ENCODE assay signal across 13 cellular contexts in genomic region chr16:89261691-89262563, GRCh38. TPM values are rescaled to one million over a fixed set of nuclear protein-coding genes. Genes with fewer than 3 reads are reported as not detected.
A peak's percentile ranks its signal among the peaks of the same experiment; 100 is the strongest.
DNase-seq lines count a peak whose midpoint lies in the region; ATAC-seq and TF ChIP-seq lines count a peak whose summit lies in the region.
"Had no signal": no experiment of that assay in that cellular context is flagged by ENCODE, and none has a peak within 500 bp of the region (broad histone marks: within the 10 kb centered on the region; RNA-seq: fewer than 3 reads in every experiment).

No MANE protein-coding gene starts in this region.

- no peaks in the 10 kb centered on the region for H3K36me3 Mint-ChIP-seq in CD4-positive, CD25-positive, alpha-beta regulatory T cell
- H3K36me3 Mint-ChIP-seq in Calu3 (ENCODE audit: insufficient read depth, unreplicated experiment) = peaks cover 49% of the 10 kb centered on the region

- peak overlapping the region in 2 of 3 donors; percentile 21 to 64 for H3K27ac Mint-ChIP-seq in CD4-positive, CD25-positive, alpha-beta regulatory T cell
- no peak overlapping the region for H3K27ac Mint-ChIP-seq in Calu3 (ENCODE audit: unreplicated experiment)
- H3K27ac Mint-ChIP-seq: activated B cell treated with CpG ODN at 0.5 μM for 24 hours; stimulated activated naive CD8-positive, alpha-beta T cell treated with anti-CD3 and anti-CD28 coated beads, Interleukin-15, Interleukin-2, amounts not matched to agents 100 ng/mL and 50 ng/mL, for 24 hours had no signal

- WGBS in prostate gland = 75% methylated on average over 30 of the region's 30 CpGs

- no peak for DNase-seq in CD4-positive, CD25-positive, alpha-beta regulatory T cell
- no peak for DNase-seq in Panc1 (ENCODE audit: low read depth, low spot score)
- peak; percentile 42 for DNase-seq in fibroblast of peridontal ligament (ENCODE audit: extremely low read depth)
- DNase-seq in prostate gland (ENCODE audit: low spot score) = peak; percentile 23
- no peak for DNase-seq in GM13977 (ENCODE audit: low spot score)
- no peak for DNase-seq in Calu3
- DNase-seq in effector memory CD4-positive, alpha-beta T cell = no peak
- no peak for DNase-seq in iPS-NIHi7 (ENCODE audit: extremely low spot score)
- DNase-seq: activated B cell treated with CpG ODN at 0.5 μM for 24 hours, foreskin keratinocyte, left cardiac atrium had no signal

- BruUV-seq in Panc1 (replicated peaks; lab: Mats Ljungman, UMichigan) = no TSS peak
- BruUV-seq in Calu3 (replicated peaks; lab: Mats Ljungman, UMichigan) = no TSS peak

- intact Hi-C loops in Panc1 (cut with micrococcal nuclease; ENCODE audit: unreplicated experiment) (no loop called here), prostate gland (cut with DNase I) (no loop called here), Calu3 (cut with micrococcal nuclease; ENCODE audit: unreplicated experiment) (no loop called here)

- peaks cover 5 to 15% (median 11%) of the 10 kb centered on the region in 4 donors for H3K4me1 Mint-ChIP-seq in CD4-positive, CD25-positive, alpha-beta regulatory T cell
- peaks cover 14% of the 10 kb centered on the region for H3K4me1 Mint-ChIP-seq in Calu3 (ENCODE audit: low read depth, unreplicated experiment)

- H3K4me3 ChIP-seq in CD4-positive, CD25-positive, alpha-beta regulatory T cell (ENCODE audit: low read depth, low read length) = no peak overlapping the region
- H3K4me3 ChIP-seq in Panc1 (ENCODE audit: low read depth in 2 of 2, low read length in 2 of 2) (no peak overlapping the region), prostate gland (no peak overlapping the region)
- no peak overlapping the region for H3K4me3 ChIP-seq in effector memory CD4-positive, alpha-beta T cell (ENCODE audit: insufficient read depth, low read depth, low read length, poor library complexity, severe bottlenecking)

- H3K27ac ChIP-seq in CD4-positive, CD25-positive, alpha-beta regulatory T cell (ENCODE audit: insufficient read depth, low read length, poor library complexity, severe bottlenecking) = no peak overlapping the region
- H3K27ac ChIP-seq in Panc1 (ENCODE audit: low read length) (peak overlapping the region; percentile 79), prostate gland (peak overlapping the region; percentile 61 to 80)
- no peak overlapping the region for H3K27ac ChIP-seq in effector memory CD4-positive, alpha-beta T cell (ENCODE audit: insufficient read depth, low read length, poor library complexity, severe bottlenecking)
- H3K27ac ChIP-seq: foreskin keratinocyte, HL-60 had no signal

- TF ChIP-seq POLR2A in prostate gland (IDR thresholded peaks at IDR 0.05) = no peak

- H3K9me3 ChIP-seq in CD4-positive, CD25-positive, alpha-beta regulatory T cell (ENCODE audit: control insufficient read depth in 2 of 2, low read length in 2 of 2) = no peaks in the 10 kb centered on the region
- H3K9me3 ChIP-seq in Panc1 (ENCODE audit: control insufficient read depth, insufficient read depth, low read depth, low read length) = no peaks in the 10 kb centered on the region
- no peaks in the 10 kb centered on the region for H3K9me3 ChIP-seq in prostate gland
- no peaks in the 10 kb centered on the region for H3K9me3 ChIP-seq in effector memory CD4-positive, alpha-beta T cell (ENCODE audit: control insufficient read depth, low read length)

- H3K4me3 Mint-ChIP-seq in CD4-positive, CD25-positive, alpha-beta regulatory T cell = peak overlapping the region in 2 of 4 donors; percentile 14 to 65
- H3K4me3 Mint-ChIP-seq in Calu3 (ENCODE audit: low read depth, unreplicated experiment) = no peak overlapping the region
- H3K4me3 Mint-ChIP-seq: activated B cell treated with CpG ODN at 0.5 μM for 24 hours; stimulated activated naive CD8-positive, alpha-beta T cell treated with anti-CD3 and anti-CD28 coated beads, Interleukin-15, Interleukin-2, amounts not matched to agents 100 ng/mL and 50 ng/mL, for 24 hours had no signal

- no peak for ATAC-seq in CD4-positive, CD25-positive, alpha-beta regulatory T cell (ENCODE audit: low read depth in 2 of 2)
- ATAC-seq in Panc1 = no peak
- ATAC-seq: foreskin keratinocyte had no signal

- no peak for TF ChIP-seq CTCF in Panc1 (IDR thresholded peaks at IDR 0.05)
- no peak for TF ChIP-seq CTCF in prostate gland (IDR thresholded peaks at IDR 0.05)
- TF ChIP-seq CTCF in GM13977 (IDR thresholded peaks at IDR 0.05; ENCODE audit: extremely low read depth, insufficient read depth, missing control alignments) = no peak
- no peak for TF ChIP-seq CTCF in Calu3 (IDR thresholded peaks at IDR 0.05; ENCODE audit: unreplicated experiment)

- CTCF ChIA-PET in Panc1 (lab: Charles Lee) = no interaction called here
- CTCF ChIA-PET in Calu3 (lab: Charles Lee) = no interaction called here

- peaks cover 9% of the 10 kb centered on the region for H3K4me1 ChIP-seq in CD4-positive, CD25-positive, alpha-beta regulatory T cell (ENCODE audit: control insufficient read depth, insufficient read depth, low read length, poor library complexity, severe bottlenecking)
- peaks cover 14% of the 10 kb centered on the region for H3K4me1 ChIP-seq in Panc1 (ENCODE audit: control insufficient read depth, insufficient read depth, low read length)
- H3K4me1 ChIP-seq in prostate gland (replicated peaks) = peaks cover 5% of the 10 kb centered on the region
- H3K4me1 ChIP-seq in effector memory CD4-positive, alpha-beta T cell (ENCODE audit: control insufficient read depth, insufficient read depth, low read length, poor library complexity, severe bottlenecking) = peaks cover 9% of the 10 kb centered on the region
- H3K4me1 ChIP-seq: foreskin keratinocyte had no signal

- peaks cover 5% of the 10 kb centered on the region for H3K27me3 ChIP-seq in CD4-positive, CD25-positive, alpha-beta regulatory T cell (ENCODE audit: control insufficient read depth, insufficient read depth, low read length)
- H3K27me3 ChIP-seq in Panc1 (ENCODE audit: control insufficient read depth, insufficient read depth, low read length) (no peaks in the 10 kb centered on the region), prostate gland (replicated peaks; ENCODE audit: insufficient read depth) (no peaks in the 10 kb centered on the region)
- peaks cover 9% of the 10 kb centered on the region for H3K27me3 ChIP-seq in effector memory CD4-positive, alpha-beta T cell (replicated peaks; ENCODE audit: control insufficient read depth, insufficient read depth, low read length, poor library complexity, severe bottlenecking)

- peaks cover 0 to 6% (median 0%) of the 10 kb centered on the region in 7 donors for H3K9me3 Mint-ChIP-seq in CD4-positive, CD25-positive, alpha-beta regulatory T cell
- no peaks in the 10 kb centered on the region for H3K9me3 Mint-ChIP-seq in Calu3 (ENCODE audit: low read depth, unreplicated experiment)
- H3K9me3 Mint-ChIP-seq: stimulated activated naive CD8-positive, alpha-beta T cell treated with anti-CD3 and anti-CD28 coated beads, Interleukin-15, Interleukin-2, amounts not matched to agents 100 ng/mL and 50 ng/mL, for 24 hours had no signal

- POLR2A ChIA-PET in Panc1 (lab: Charles Lee) = interaction anchor here (1.0 kb wide), 1 partner anchor 242 kb away, joined by 3 read pairs; no protein-coding TSS in a partner anchor

- H3K36me3 ChIP-seq in CD4-positive, CD25-positive, alpha-beta regulatory T cell (ENCODE audit: control insufficient read depth, insufficient read depth, low read length) = peaks cover 4% of the 10 kb centered on the region
- H3K36me3 ChIP-seq in Panc1 (ENCODE audit: control insufficient read depth, insufficient read depth, low read length) = no peaks in the 10 kb centered on the region
- peaks cover 0 to 5% of the 10 kb centered on the region in 2 donors for H3K36me3 ChIP-seq in prostate gland
- H3K36me3 ChIP-seq in effector memory CD4-positive, alpha-beta T cell (ENCODE audit: control insufficient read depth, insufficient read depth, low read length) = peaks cover 17% of the 10 kb centered on the region

- peaks cover 19% of the 10 kb centered on the region for H3K27me3 Mint-ChIP-seq in CD4-positive, CD25-positive, alpha-beta regulatory T cell
- H3K27me3 Mint-ChIP-seq in Calu3 (ENCODE audit: unreplicated experiment) = peaks cover 17% of the 10 kb centered on the region

- in situ Hi-C loops in Panc1 (cut with HindIII; ENCODE audit: low pct_unique_long_range_greater_than_20kb, low sequenced_read_pairs) (no loop called here), GM13977 (cut with MboI; ENCODE audit: low pct_unique_long_range_greater_than_20kb, low sequenced_read_pairs, unreplicated experiment) (no loop called here)

RNA-seq across cellular contexts. Expression of gene ZNF778, which starts 44.4 kb away (rescaled TPM):
- 7.9 TPM for total RNA-seq in CD4-positive, CD25-positive, alpha-beta regulatory T cell
- 1 to 10 TPM; 3.3 to 4.9 (median 3.9) TPM for polyA plus RNA-seq in CD4-positive, CD25-positive, alpha-beta regulatory T cell
- total RNA-seq in Panc1 (2021; ENCODE audit: unreplicated experiment) (15.0 TPM), prostate gland (10 to 100 TPM; 12.9 to 30.2 TPM), Calu3 (2022) (15.3 and 16.6 TPM in 2 replicates)
- 4.9 TPM for polyA plus RNA-seq in Panc1 (2012; ENCODE audit: insufficient read length)

Comparison
In these comparisons a context has a peak if more than half of its experiments do, and no peak if none do; other contexts are left out.
1. DNase-seq: peak in fibroblast of peridontal ligament (single experiment) and prostate gland (single experiment); none in CD4-positive, CD25-positive, alpha-beta regulatory T cell (0 of 3), Panc1 (single experiment), GM13977 (single experiment), Calu3 (single experiment), effector memory CD4-positive, alpha-beta T cell (0 of 3) and iPS-NIHi7 (single experiment).
2. H3K27ac ChIP-seq: peak in Panc1 (single experiment) and prostate gland (2 of 2); none in CD4-positive, CD25-positive, alpha-beta regulatory T cell (single experiment) and effector memory CD4-positive, alpha-beta T cell (single experiment).